Comparison of ENCODE assay signal across 15 cellular contexts in genomic region chr2:51031004-51031791, GRCh38. TPM values are rescaled to one million over a fixed set of nuclear protein-coding genes. Genes with fewer than 3 reads are reported as not detected.
DNase-seq lines count a peak whose midpoint lies in the region; TF ChIP-seq lines count a peak whose summit lies in the region.
"Had no signal": no experiment of that assay in that cellular context is flagged by ENCODE, and none has a peak within 500 bp of the region (broad histone marks: within the 10 kb centered on the region; RNA-seq: fewer than 3 reads in every experiment).

No MANE protein-coding gene starts in this region.

- peak overlapping the region; percentile 96 for H3K4me3 Mint-ChIP-seq in glutamatergic neuron (ENCODE audit: unreplicated experiment)
- H3K4me3 Mint-ChIP-seq in progenitor cell of endocrine pancreas (ENCODE audit: low read depth) = peak overlapping the region; percentile 78
- H3K4me3 Mint-ChIP-seq: activated CD4-positive, alpha-beta T cell treated with anti-CD3 and anti-CD28 coated beads, Interleukin-2, amount 10 ng/mL, durations not matched to agents 7 days and 5 days; activated naive CD4-positive, alpha-beta T cell treated with anti-CD3 and anti-CD28 coated beads, Interleukin-2, amount 50 U/mL, for 24 hours; CD8-positive, alpha-beta T cell had no signal

- H3K9me3 Mint-ChIP-seq in glutamatergic neuron (ENCODE audit: unreplicated experiment) = peaks cover 6% of the 10 kb centered on the region
- peaks cover 7% of the 10 kb centered on the region for H3K9me3 Mint-ChIP-seq in progenitor cell of endocrine pancreas (ENCODE audit: low read depth)
- H3K9me3 Mint-ChIP-seq: activated naive CD4-positive, alpha-beta T cell treated with anti-CD3 and anti-CD28 coated beads, Interleukin-2, amount 50 U/mL, for 24 hours had no signal

- H3K36me3 Mint-ChIP-seq in glutamatergic neuron (ENCODE audit: unreplicated experiment) (peaks cover 5% of the 10 kb centered on the region), progenitor cell of endocrine pancreas (ENCODE audit: insufficient read depth) (peaks cover 4% of the 10 kb centered on the region)
- H3K36me3 Mint-ChIP-seq: activated naive CD4-positive, alpha-beta T cell treated with anti-CD3 and anti-CD28 coated beads, Interleukin-2, amount 50 U/mL, for 24 hours; CD8-positive, alpha-beta T cell had no signal

- DNase-seq in NCI-H1417 (lab: John Stamatoyannopoulos, UW) = peak; percentile 28 to 70 (median 32)
- no peak for DNase-seq in NCI-H1417 treated with DMSO at 0.1 percent for 48 hours (lab: John Stamatoyannopoulos, UW)
- peak; percentile 37 for DNase-seq in NCI-H748 (lab: John Stamatoyannopoulos, UW; ENCODE audit: unreplicated experiment)
- no peak for DNase-seq in glutamatergic neuron
- no peak for DNase-seq in progenitor cell of endocrine pancreas (ENCODE audit: low spot score, unreplicated experiment)
- no peak for DNase-seq in hypothalamus (lab: John Stamatoyannopoulos, UW)
- no peak for DNase-seq in NCI-H2081 treated with DMSO at 0.1 percent for 48 hours (lab: John Stamatoyannopoulos, UW)
- no peak for DNase-seq in NCI-H1436 (lab: John Stamatoyannopoulos, UW)
- DNase-seq: activated CD4-positive, alpha-beta T cell treated with anti-CD3 and anti-CD28 coated beads, Interleukin-2, amount 10 ng/mL, durations not matched to agents 7 days and 5 days; CD8-positive, alpha-beta T cell; gastrocnemius medialis; KG1 had no signal

- H3K27me3 Mint-ChIP-seq in glutamatergic neuron (ENCODE audit: unreplicated experiment) (peaks cover 6% of the 10 kb centered on the region), progenitor cell of endocrine pancreas (peaks cover 28% of the 10 kb centered on the region)
- H3K27me3 Mint-ChIP-seq: activated CD4-positive, alpha-beta T cell treated with anti-CD3 and anti-CD28 coated beads, Interleukin-2, amount 10 ng/mL, durations not matched to agents 7 days and 5 days had no signal

- H3K27ac Mint-ChIP-seq in glutamatergic neuron (ENCODE audit: unreplicated experiment) (peak overlapping the region; percentile 97), progenitor cell of endocrine pancreas (no peak overlapping the region)
- H3K27ac Mint-ChIP-seq: activated CD4-positive, alpha-beta T cell treated with anti-CD3 and anti-CD28 coated beads, Interleukin-2, amount 10 ng/mL, durations not matched to agents 7 days and 5 days; activated naive CD4-positive, alpha-beta T cell treated with anti-CD3 and anti-CD28 coated beads, Interleukin-2, amount 50 U/mL, for 24 hours; CD8-positive, alpha-beta T cell had no signal

- TF ChIP-seq CTCF in glutamatergic neuron (IDR thresholded peaks at IDR 0.05; ENCODE audit: partially characterized antibody, unreplicated experiment) (no peak), progenitor cell of endocrine pancreas (IDR thresholded peaks at IDR 0.05; ENCODE audit: unreplicated experiment) (no peak)

- H3K4me1 Mint-ChIP-seq in glutamatergic neuron (ENCODE audit: low read depth, unreplicated experiment) (peaks cover 29% of the 10 kb centered on the region), progenitor cell of endocrine pancreas (ENCODE audit: low read depth) (peaks cover 7% of the 10 kb centered on the region)
- H3K4me1 Mint-ChIP-seq: activated CD4-positive, alpha-beta T cell treated with anti-CD3 and anti-CD28 coated beads, Interleukin-2, amount 10 ng/mL, durations not matched to agents 7 days and 5 days; activated naive CD4-positive, alpha-beta T cell treated with anti-CD3 and anti-CD28 coated beads, Interleukin-2, amount 50 U/mL, for 24 hours had no signal

RNA-seq across cellular contexts. Expression of gene NRXN1, which starts 0.7 kb away (rescaled TPM):
- total RNA-seq in glutamatergic neuron (ENCODE audit: unreplicated experiment) (202 TPM), progenitor cell of endocrine pancreas (10.9 and 16.0 TPM in 2 replicates)
- total RNA-seq: A673; activated CD4-positive, alpha-beta T cell treated with anti-CD3 and anti-CD28 coated beads, Interleukin-2, amount 10 ng/mL, durations not matched to agents 7 days and 5 days; CD8-positive, alpha-beta T cell; renal cortical epithelial cell had no signal

Comparison
In these comparisons a context has a peak if more than half of its experiments do, and no peak if none do; other contexts are left out.
1. DNase-seq: peak in NCI-H1417 (3 of 3) and NCI-H748 (single experiment); none in NCI-H1417 treated with DMSO at 0.1 percent for 48 hours (single experiment), glutamatergic neuron (single experiment), progenitor cell of endocrine pancreas (single experiment), hypothalamus (0 of 51), NCI-H2081 treated with DMSO at 0.1 percent for 48 hours (single experiment) and NCI-H1436 (single experiment).
2. RNA of gene NRXN1, which starts 0.7 kb away (total RNA-seq): 202 TPM in glutamatergic neuron (single experiment); 10.9 to 16.0 TPM in progenitor cell of endocrine pancreas; every median in the first group is over 10 times any median in the second.